ENCODE assay signal across 2 cellular contexts in genomic region chr11:74749127-74749964, GRCh38.
A peak's percentile ranks its signal among the peaks of the same experiment; 100 is the strongest.
TF ChIP-seq lines count a peak whose summit lies in the region.

No MANE protein-coding gene starts in this region.

TF ChIP-seq in IMR-90, 13 proteins besides CTCF, POLR2A, EP300 and RAD21:
- no peak for TF ChIP-seq MAFK (IDR thresholded peaks at IDR 0.05; ENCODE audit: low read depth, low read length)
- TF ChIP-seq MAZ (IDR thresholded peaks at IDR 0.05; ENCODE audit: borderline replicate concordance, low read depth, low read length) = no peak
- TF ChIP-seq CEBPB (IDR thresholded peaks at IDR 0.05; ENCODE audit: low read depth, low read length) = no peak
- no peak for TF ChIP-seq CHD1 (IDR thresholded peaks at IDR 0.05; ENCODE audit: low read depth, low read length)
- TF ChIP-seq MXI1 (IDR thresholded peaks at IDR 0.05; ENCODE audit: borderline replicate concordance, low read depth, low read length) = peak; percentile 78
- no peak for TF ChIP-seq NFE2L2 (IDR thresholded peaks at IDR 0.05; ENCODE audit: low read depth, low read length)
- TF ChIP-seq BHLHE40 (IDR thresholded peaks at IDR 0.05; ENCODE audit: low read depth, low read length) = no peak
- no peak for TF ChIP-seq FOS (IDR thresholded peaks at IDR 0.05; ENCODE audit: low read depth, low read length)
TF ChIP-seq in IMR-90: peak in this region for 1.

TF ChIP-seq in K562, 482 proteins besides CTCF, POLR2A, EP300 and RAD21 (continues in another document):
- TF ChIP-seq ZBTB9 (CRISPR knock-in tag; IDR thresholded peaks at IDR 0.05) = 0 out of 2 replicates have a peak, but pooled peaks have one; percentile 5
- TF ChIP-seq MAZ (CRISPR knock-in tag; conservative IDR thresholded peaks at IDR 0.05 in 1 of 2, IDR thresholded peaks at IDR 0.05 in 1 of 2) = 0 out of 4 replicates have a peak, but pooled peaks of 1 of the 2 experiments have one; percentile 16
- peak; percentile 40; the same call in 1 of the 2 replicates for TF ChIP-seq ETS1 (conservative IDR thresholded peaks at IDR 0.05; ENCODE audit: control insufficient read depth, low read depth, low read length)
- TF ChIP-seq AFF4 (CRISPR knock-in tag; IDR thresholded peaks at IDR 0.05) = 0 out of 2 replicates have a peak, but pooled peaks have one; percentile 54
- 0 out of 2 replicates have a peak, but pooled peaks have one; percentile 22 for TF ChIP-seq ETV5 (CRISPR knock-in tag; IDR thresholded peaks at IDR 0.05; ENCODE audit: low read depth)
- 0 out of 2 replicates have a peak, but pooled peaks have one; percentile 64 for TF ChIP-seq ZNF589 (CRISPR knock-in tag; IDR thresholded peaks at IDR 0.05; ENCODE audit: low read depth)
- 0 out of 2 replicates have a peak, but pooled peaks have one; percentile 23 for TF ChIP-seq CC2D1A (IDR thresholded peaks at IDR 0.05)
- no peak for TF ChIP-seq TSHZ1 (CRISPR knock-in tag; IDR thresholded peaks at IDR 0.05)
- TF ChIP-seq CHD2 (IDR thresholded peaks at IDR 0.05; ENCODE audit: low read depth, low read length) = peak; percentile 67; the same call in 1 of the 2 replicates
- TF ChIP-seq GATAD2B (IDR thresholded peaks at IDR 0.05; ENCODE audit: borderline replicate concordance) = 0 out of 2 replicates have a peak, but pooled peaks have one; percentile 75
- peak; percentile 77 for TF ChIP-seq ZNF431 (CRISPR knock-in tag; IDR thresholded peaks at IDR 0.05)
- 0 out of 2 replicates have a peak, but pooled peaks have one; percentile 33 for TF ChIP-seq HLTF (IDR thresholded peaks at IDR 0.05)
- no peak for TF ChIP-seq SETDB1 (IDR thresholded peaks at IDR 0.05; ENCODE audit: low read length)
- TF ChIP-seq SRSF9 (IDR thresholded peaks at IDR 0.05; ENCODE audit: borderline replicate concordance, low read depth, low read length) = no peak
- peak; percentile 41; the same call in 1 of the 2 replicates for TF ChIP-seq SMARCA4 (IDR thresholded peaks at IDR 0.05)
- no peak for TF ChIP-seq SMC3 (conservative IDR thresholded peaks at IDR 0.05; ENCODE audit: insufficient read depth, low read depth, low read length)
- TF ChIP-seq SNAPC5 (CRISPR knock-in tag; IDR thresholded peaks at IDR 0.05) = no peak
- TF ChIP-seq FOXA3 (CRISPR knock-in tag; conservative IDR thresholded peaks at IDR 0.05 in 1 of 2, IDR thresholded peaks at IDR 0.05 in 1 of 2) = no peak
- TF ChIP-seq POLR2AphosphoS5 (IDR thresholded peaks at IDR 0.05; ENCODE audit: control insufficient read depth, insufficient read depth, low read depth, low read length) = 0 out of 2 replicates have a peak, but pooled peaks have one; percentile 21
- TF ChIP-seq ZNF133 (CRISPR knock-in tag; IDR thresholded peaks at IDR 0.05) = no peak
- TF ChIP-seq ZNF165 (CRISPR knock-in tag; IDR thresholded peaks at IDR 0.05; ENCODE audit: borderline replicate concordance) = no peak
- TF ChIP-seq ELK3 (CRISPR knock-in tag; IDR thresholded peaks at IDR 0.05) = no peak
- TF ChIP-seq CXXC5 (CRISPR knock-in tag; IDR thresholded peaks at IDR 0.05) = peak; percentile 74
- TF ChIP-seq RB1 (IDR thresholded peaks at IDR 0.05; ENCODE audit: low read depth) = peak; percentile 33; the same call in 1 of the 2 replicates
- TF ChIP-seq ZBTB43 (CRISPR knock-in tag; IDR thresholded peaks at IDR 0.05) = peak; percentile 4; the same call in 1 of the 2 replicates
- no peak for TF ChIP-seq ZNF830 (CRISPR knock-in tag; IDR thresholded peaks at IDR 0.05)
- TF ChIP-seq GABPB1 (CRISPR knock-in tag; IDR thresholded peaks at IDR 0.05) = no peak
- no peak for TF ChIP-seq ZNF436 (CRISPR knock-in tag; IDR thresholded peaks at IDR 0.05)
- TF ChIP-seq EGR1 (conservative IDR thresholded peaks at IDR 0.05) = peak; percentile 51
- peak; percentile 34; the same call in 1 of the 2 replicates for TF ChIP-seq FOXP1 (CRISPR knock-in tag; IDR thresholded peaks at IDR 0.05)
- peak; percentile 47; the same call in 1 of the 2 replicates for TF ChIP-seq BCOR (IDR thresholded peaks at IDR 0.05)
- TF ChIP-seq TBP (optimal IDR thresholded peaks at IDR 0.05; ENCODE audit: low read depth, low read length) = peak; percentile 44
